ENCODE assay signal across 10 cellular contexts in the genomic region with DNA sequence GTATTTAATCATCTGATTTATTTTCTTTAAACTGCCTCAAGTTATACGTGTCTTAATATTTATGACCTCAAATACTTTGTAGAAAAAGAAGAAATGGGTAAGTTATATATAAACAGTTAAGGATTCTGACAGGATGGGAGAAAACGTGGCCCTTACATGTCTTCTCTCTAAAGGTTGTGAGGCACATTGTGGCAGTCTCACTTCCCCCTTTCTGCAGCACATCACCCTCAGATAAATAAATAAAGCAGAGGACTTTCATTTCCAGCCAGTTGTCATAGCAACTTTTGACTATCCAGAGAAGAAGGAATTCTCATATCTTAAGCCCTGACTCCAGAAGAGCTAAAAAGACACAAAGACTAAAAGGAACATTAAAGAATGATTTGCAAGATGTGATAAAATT. TPM values are rescaled to one million over a fixed set of nuclear protein-coding genes. Genes with fewer than 3 reads are reported as not detected.
A peak's percentile ranks its signal among the peaks of the same experiment; 100 is the strongest.
DNase-seq lines count a peak whose midpoint lies in the region; ATAC-seq and TF ChIP-seq lines count a peak whose summit lies in the region.
"Had no signal": no experiment of that assay in that cellular context is flagged by ENCODE, and none has a peak within 500 bp of the region (broad histone marks: within the 10 kb centered on the region; RNA-seq: fewer than 3 reads in every experiment).

No MANE protein-coding gene starts in this region.

- intact Hi-C loops in natural killer cell (cut with micrococcal nuclease), result no loop called here

- H3K27ac Mint-ChIP-seq in natural killer cell, result no peak overlapping the region
- H3K27ac Mint-ChIP-seq: activated naive CD4-positive, alpha-beta T cell treated with anti-CD3 and anti-CD28 coated beads, Interleukin-2, amount 50 U/mL, for 72 hours had no signal

- H3K9me3 Mint-ChIP-seq in activated T-cell treated with anti-CD3 and anti-CD28 coated beads, Interleukin-2, amount 50 U/mL, for 4 hours, result no peaks in the 10 kb centered on the region
- no peaks in the 10 kb centered on the region for H3K9me3 Mint-ChIP-seq in natural killer cell
- H3K9me3 Mint-ChIP-seq: activated naive CD4-positive, alpha-beta T cell treated with anti-CD3 and anti-CD28 coated beads, Interleukin-2, amount 50 U/mL, for 72 hours had no signal

- DNase-seq in GM10248 (ENCODE audit: extremely low spot score) (peak; percentile 66), NOMO-1 treated with DMSO at 0.1 percent for 48 hours (lab: John Stamatoyannopoulos, UW; ENCODE audit: unreplicated experiment) (peak; percentile 67), hippocampal formation (lab: John Stamatoyannopoulos, UW) (no peak), natural killer cell (no peak), mucosa of gallbladder (ENCODE audit: low spot score) (no peak)
- DNase-seq in activated T-cell treated with anti-CD3 and anti-CD28 coated beads, Interleukin-2, amount 50 U/mL, for 4 hours, result no peak
- DNase-seq: NCI-H1436 treated with DMSO at 0.1 percent for 48 hours had no signal

- TF ChIP-seq CTCF in GM10248 (IDR thresholded peaks at IDR 0.05; ENCODE audit: control extremely low read depth, extremely low read depth, low read depth, missing control alignments) (no peak), natural killer cell (IDR thresholded peaks at IDR 0.05) (no peak)

- H3K36me3 Mint-ChIP-seq in activated T-cell treated with anti-CD3 and anti-CD28 coated beads, Interleukin-2, amount 50 U/mL, for 4 hours (ENCODE audit: insufficient read depth), result no peaks in the 10 kb centered on the region
- no peaks in the 10 kb centered on the region for H3K36me3 Mint-ChIP-seq in natural killer cell
- H3K36me3 Mint-ChIP-seq: activated naive CD4-positive, alpha-beta T cell treated with anti-CD3 and anti-CD28 coated beads, Interleukin-2, amount 50 U/mL, for 72 hours had no signal

- ATAC-seq in GM19438 (IDR thresholded peaks at IDR 0.05; ENCODE audit: low read depth, unreplicated experiment) (peak; percentile 98), HG03025 (IDR thresholded peaks at IDR 0.05; ENCODE audit: low FRiP score, unreplicated experiment) (peak; percentile 79), natural killer cell (no peak)
- no peak for ATAC-seq in activated T-cell treated with anti-CD3 and anti-CD28 coated beads, Interleukin-2, amount 50 U/mL, for 4 hours
- ATAC-seq: activated naive CD4-positive, alpha-beta T cell treated with anti-CD3 and anti-CD28 coated beads, Interleukin-2, amount 50 U/mL, for 72 hours had no signal

- H3K4me1 Mint-ChIP-seq in activated T-cell treated with anti-CD3 and anti-CD28 coated beads, Interleukin-2, amount 50 U/mL, for 4 hours (ENCODE audit: low read depth), result no peaks in the 10 kb centered on the region
- no peaks in the 10 kb centered on the region for H3K4me1 Mint-ChIP-seq in natural killer cell

- H3K4me3 Mint-ChIP-seq in activated T-cell treated with anti-CD3 and anti-CD28 coated beads, Interleukin-2, amount 50 U/mL, for 4 hours, result no peak overlapping the region
- no peak overlapping the region for H3K4me3 Mint-ChIP-seq in natural killer cell

- CTCF ChIA-PET in GM10248 (lab: Yijun Ruan, JAX), result no interaction called here

- POLR2A ChIA-PET in GM10248 (lab: Yijun Ruan, JAX), result no interaction called here

- H3K27me3 Mint-ChIP-seq in activated T-cell treated with anti-CD3 and anti-CD28 coated beads, Interleukin-2, amount 50 U/mL, for 4 hours (ENCODE audit: low read depth), result peaks cover 5% of the 10 kb centered on the region
- peaks cover 6 to 17% of the 10 kb centered on the region in 2 donors for H3K27me3 Mint-ChIP-seq in natural killer cell (ENCODE audit: low read depth in 2 of 2)

RNA-seq across cellular contexts. Expression of gene CEP83, which starts 28.8 kb away (rescaled TPM):
- 10 to 100 TPM; 24.7 to 37.8 (median 27.8) TPM for total RNA-seq in activated T-cell treated with anti-CD3 and anti-CD28 coated beads, Interleukin-2, amount 50 U/mL, for 4 hours
- 10 to 100 TPM; 13.3 to 19.3 (median 15.2) TPM for total RNA-seq in natural killer cell
- total RNA-seq in mucosa of gallbladder, result 7.0 TPM

Comparison
In these comparisons a context has a peak if more than half of its experiments do, and no peak if none do; other contexts are left out.
1. DNase-seq: peak in GM10248 (single experiment) and NOMO-1 treated with DMSO at 0.1 percent for 48 hours (single experiment); none in hippocampal formation (0 of 2), activated T-cell treated with anti-CD3 and anti-CD28 coated beads, Interleukin-2, amount 50 U/mL, for 4 hours (single experiment), natural killer cell (single experiment) and mucosa of gallbladder (single experiment).
2. ATAC-seq: peak in GM19438 (single experiment) and HG03025 (single experiment); none in activated T-cell treated with anti-CD3 and anti-CD28 coated beads, Interleukin-2, amount 50 U/mL, for 4 hours (0 of 2) and natural killer cell (0 of 3).